In genomic region chr2:1914541-1915165, GRCh38 we compare ENCODE assay signal across 29 cellular contexts.
"Had no signal": no experiment of that assay in that cellular context is flagged by ENCODE, and none has a peak within 500 bp of the region (broad histone marks: within the 10 kb centered on the region; RNA-seq: fewer than 3 reads in every experiment).

No MANE protein-coding gene starts in this region.

- ATAC-seq: left colon; left lung; lower lobe of right lung; naive thymus-derived CD8-positive, alpha-beta T cell; stimulated activated naive B cell treated with anti-CD40 and anti-IgM and Interleukin-4, amounts not matched to agents 10 μg/mL and 1 μg/mL and 100 μg/mL, for 72 hours; stimulated activated naive CD8-positive, alpha-beta T cell treated with anti-CD3 and anti-CD28 coated beads, Interleukin-15, Interleukin-2, amounts not matched to agents 100 U/mL and 50 U/mL, for 24 hours; upper lobe of right lung had no signal

- H3K4me1 ChIP-seq: left lung, lower lobe of right lung, prostate gland, right lobe of liver, stomach, testis, tibial artery, upper lobe of right lung had no signal

- FAIRE-seq: islet of Langerhans, kidney, urothelium cell line had no signal

- H3K4me3 ChIP-seq: left lung, lower lobe of right lung, ovary, prostate gland, right lobe of liver, smooth muscle cell, stomach, testis, tibial artery, upper lobe of right lung had no signal

- H3K27ac ChIP-seq: left lung, lower lobe of right lung, neutrophil, ovary, prostate gland, right lobe of liver, stomach, testis, tibial artery, upper lobe of right lung had no signal

- H3K27me3 ChIP-seq: ovary, right lobe of liver, testis had no signal

- H3K9me3 ChIP-seq: left lung, lower lobe of right lung, neutrophil, ovary, prostate gland, right lobe of liver, stomach, testis, tibial artery, upper lobe of right lung had no signal

- H3K36me3 ChIP-seq: left lung, lower lobe of right lung, neutrophil, ovary, prostate gland, right lobe of liver, stomach, tibial artery, upper lobe of right lung had no signal

- H3K4me2 ChIP-seq: smooth muscle cell had no signal

- DNase-seq: hypothalamus; immature natural killer cell; kidney; left colon; left lung; lower lobe of right lung; mammary epithelial cell; mesenchymal stem cell; naive thymus-derived CD8-positive, alpha-beta T cell; occipital lobe; ovary; retina; right lobe of liver; stimulated activated CD4-positive, alpha-beta T cell treated with anti-CD3 and anti-CD28 coated beads, Interleukin-1b, Interleukin-23, amount 100 ng/mL, for 48 hours; stimulated activated CD4-positive, alpha-beta T cell treated with anti-CD3 and anti-CD28 coated beads, Interleukin-2, amount 100 ng/mL, for 48 hours; stimulated activated CD4-positive, alpha-beta T cell treated with anti-CD3 and anti-CD28 coated beads, Interleukin-4, amount 100 ng/mL, for 4 hours; stimulated activated CD8-positive, alpha-beta memory T cell treated with anti-CD3 and anti-CD28 coated beads, Interleukin-4, amount 100 ng/mL, for 48 hours; stimulated activated naive B cell treated with anti-CD40 and anti-IgM and Interleukin-4, amounts not matched to agents 10 μg/mL and 1 μg/mL and 100 μg/mL, for 72 hours; stimulated activated naive CD8-positive, alpha-beta T cell treated with anti-CD3 and anti-CD28 coated beads, Interleukin-15, Interleukin-2, amounts not matched to agents 100 U/mL and 50 U/mL, for 24 hours; stomach; testis; tibial artery; trophoblast cell; upper lobe of right lung had no signal
